Comparison of ENCODE assay signal across 1 cellular context in genomic region chr21:43303240-43304178, GRCh38.
TF ChIP-seq lines count a peak whose summit lies in the region.

No MANE protein-coding gene starts in this region.

TF ChIP-seq in H1, 55 proteins besides CTCF, POLR2A, EP300 and RAD21:
- TF ChIP-seq ATF2 (IDR thresholded peaks at IDR 0.05; ENCODE audit: low read length) (no peak), RNF2 (IDR thresholded peaks at IDR 0.05; ENCODE audit: borderline replicate concordance, low read depth, low read length, missing control alignments, poor library complexity, severe bottlenecking) (no peak), ZNF274 (IDR thresholded peaks at IDR 0.05; ENCODE audit: borderline replicate concordance, extremely low read depth, low read length) (no peak), CTBP2 (IDR thresholded peaks at IDR 0.05; ENCODE audit: borderline replicate concordance, insufficient read depth, insufficient read length, low read length) (no peak), SIRT6 (IDR thresholded peaks at IDR 0.05; ENCODE audit: low read length) (no peak), USF2 (IDR thresholded peaks at IDR 0.05; ENCODE audit: low read length) (no peak), RBBP5 (IDR thresholded peaks at IDR 0.05; ENCODE audit: borderline replicate concordance, low read depth, low read length) (no peak), TAF1 (IDR thresholded peaks at IDR 0.05; ENCODE audit: low read depth, low read length) (no peak), CHD2 (IDR thresholded peaks at IDR 0.05; ENCODE audit: low read length) (no peak), GTF2F1 (IDR thresholded peaks at IDR 0.05; ENCODE audit: borderline replicate concordance, low read depth, low read length) (no peak), TAF7 (optimal IDR thresholded peaks at IDR 0.05; ENCODE audit: borderline replicate concordance, low read depth, low read length) (no peak), CHD7 (IDR thresholded peaks at IDR 0.05; ENCODE audit: insufficient replicate concordance, low read length) (no peak), EGR1 (IDR thresholded peaks at IDR 0.05; ENCODE audit: borderline replicate concordance, low read depth, low read length) (no peak), KDM5A (IDR thresholded peaks at IDR 0.05; ENCODE audit: low read length) (no peak)
TF ChIP-seq in H1: peak in this region for 0.
